1 cellular context compared by ENCODE assay signal in the genomic region with DNA sequence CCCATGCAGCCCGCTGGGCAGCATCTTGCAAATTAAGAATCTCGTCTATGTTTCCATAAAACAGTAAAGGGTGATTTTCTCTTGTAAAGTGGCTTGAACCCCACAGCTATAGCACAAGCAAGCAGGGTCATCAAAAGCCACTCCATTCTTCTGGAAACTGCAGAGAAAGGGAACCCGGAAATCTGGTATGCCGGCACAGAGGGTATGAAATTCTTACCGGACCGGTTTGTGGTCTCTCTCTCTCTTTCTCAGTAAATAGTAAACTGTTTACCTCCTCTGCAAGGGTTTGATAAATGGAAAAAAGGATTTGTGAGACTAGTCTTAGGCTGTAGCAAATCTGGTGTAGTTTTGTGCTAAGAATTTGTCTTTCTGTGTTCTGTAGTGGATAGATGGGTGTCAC.
TF ChIP-seq lines count a peak whose summit lies in the region.

No MANE protein-coding gene starts in this region.

TF ChIP-seq in H1, 55 proteins besides CTCF, POLR2A, EP300 and RAD21:
- TF ChIP-seq RBBP5 (IDR thresholded peaks at IDR 0.05; ENCODE audit: borderline replicate concordance, low read depth, low read length) (peak; percentile 73; the same call in 1 of the 2 replicates), NRF1 (IDR thresholded peaks at IDR 0.05; ENCODE audit: low read depth, low read length) (no peak), ASH2L (IDR thresholded peaks at IDR 0.05; ENCODE audit: low read length) (peak; percentile 44), CHD2 (IDR thresholded peaks at IDR 0.05; ENCODE audit: low read length) (no peak), SP1 (IDR thresholded peaks at IDR 0.05; ENCODE audit: low read depth, low read length) (peak; percentile 58; the same call in 1 of the 2 replicates)
TF ChIP-seq in H1: peak in this region for 3.
